Comparison of ENCODE assay signal across 7 cellular contexts in the genomic region with DNA sequence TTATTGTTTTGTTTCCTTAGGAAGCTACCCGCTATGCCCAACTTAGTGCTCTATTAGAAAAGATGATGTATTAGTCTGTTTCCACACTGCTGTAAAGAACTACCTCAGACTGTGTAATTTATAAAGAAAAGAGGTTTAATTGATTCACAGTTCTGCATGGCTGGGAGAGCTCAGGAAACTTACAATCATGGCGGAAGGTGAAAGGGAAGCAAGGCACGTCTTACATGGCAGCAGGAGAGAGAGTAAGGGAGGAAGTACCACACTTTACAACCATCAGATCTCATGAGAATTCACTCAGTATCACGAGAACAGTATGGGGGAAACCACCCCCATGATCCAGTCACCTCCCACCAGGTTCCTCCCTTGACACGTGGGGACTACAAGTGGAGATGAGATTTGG.
DNase-seq lines count a peak whose midpoint lies in the region; ATAC-seq, FAIRE-seq and TF ChIP-seq lines count a peak whose summit lies in the region.
"Not testable (repeated sequence)": the region's sequence is repeated elsewhere in the genome, so short reads cannot be mapped to it uniquely, and the experiment has no call there.

No MANE protein-coding gene starts in this region.

- CTCF ChIA-PET in CD8-positive, alpha-beta memory T cell (lab: Charles Lee), result interaction anchor here (0.8 to 1.2 kb wide), 3 partner anchors 8 to 22 kb away, joined by 3 read pairs; no protein-coding TSS in a partner anchor
- CTCF ChIA-PET in activated B cell treated with CpG ODN at 0.5 μM for 24 hours (lab: Charles Lee), result not testable (repeated sequence)
- CTCF ChIA-PET in GM12878 (lab: Yijun Ruan, JAX), result interaction anchor here (2.0 kb wide), 1 partner anchor 12 kb away, joined by 5 read pairs; no protein-coding TSS in a partner anchor

- not testable (repeated sequence) for TF ChIP-seq CTCF in activated B cell treated with CpG ODN at 0.5 μM for 24 hours (IDR thresholded peaks at IDR 0.05); GM12878 (IDR thresholded peaks at IDR 0.05 in 2 of 3, conservative IDR thresholded peaks at IDR 0.05 in 1 of 3; ENCODE audit: control insufficient read depth in 2 of 3, extremely low read depth in 1 of 3, insufficient read depth in 1 of 3, low read depth in 3 of 3, low read length in 3 of 3); endodermal cell (conservative IDR thresholded peaks at IDR 0.05)

- peaks cover 81 to 98% (median 96%) of the 10 kb centered on the region in 3 donors for H3K4me1 Mint-ChIP-seq in CD8-positive, alpha-beta memory T cell
- H3K4me1 Mint-ChIP-seq in activated B cell treated with CpG ODN at 0.5 μM for 24 hours (peaks cover 64% of the 10 kb centered on the region), endodermal cell (peaks cover 56% of the 10 kb centered on the region), memory B cell (peaks cover 50% of the 10 kb centered on the region)
- H3K4me1 Mint-ChIP-seq in natural killer cell treated with Interleukin-12 subunit alpha and Interleukin-12 subunit beta and Interleukin-15 and Interleukin-18, amount 100 ng/mL, for 72 hours (ENCODE audit: low read depth in 2 of 2), result peaks cover 86 to 92% of the 10 kb centered on the region in 2 donors
- peaks cover 81% of the 10 kb centered on the region for H3K4me1 Mint-ChIP-seq in stimulated activated memory B cell treated with anti-CD40 and anti-IgM and Interleukin-4, amounts not matched to agents 10 μg/mL and 1 μg/mL and 100 μg/mL, for 72 hours

- H3K27me3 Mint-ChIP-seq in CD8-positive, alpha-beta memory T cell; activated B cell treated with CpG ODN at 0.5 μM for 24 hours; endodermal cell (ENCODE audit: insufficient read depth); memory B cell; natural killer cell treated with Interleukin-12 subunit alpha and Interleukin-12 subunit beta and Interleukin-15 and Interleukin-18, amount 100 ng/mL, for 72 hours; stimulated activated memory B cell treated with anti-CD40 and anti-IgM and Interleukin-4, amounts not matched to agents 10 μg/mL and 1 μg/mL and 100 μg/mL, for 72 hours: not testable (repeated sequence)

- ATAC-seq in activated B cell treated with CpG ODN at 0.5 μM for 24 hours (ENCODE audit: low read depth); GM12878; memory B cell (ENCODE audit: low read depth); natural killer cell treated with Interleukin-12 subunit alpha and Interleukin-12 subunit beta and Interleukin-15 and Interleukin-18, amount 100 ng/mL, for 72 hours; stimulated activated memory B cell treated with anti-CD40 and anti-IgM and Interleukin-4, amounts not matched to agents 10 μg/mL and 1 μg/mL and 100 μg/mL, for 72 hours: not testable (repeated sequence)

- not testable (repeated sequence) for BruUV-seq in GM12878 (replicated peaks; lab: Mats Ljungman, UMichigan)

- H3K9me3 Mint-ChIP-seq in CD8-positive, alpha-beta memory T cell; activated B cell treated with CpG ODN at 0.5 μM for 24 hours; endodermal cell; memory B cell; natural killer cell treated with Interleukin-12 subunit alpha and Interleukin-12 subunit beta and Interleukin-15 and Interleukin-18, amount 100 ng/mL, for 72 hours: not testable (repeated sequence)
- H3K9me3 Mint-ChIP-seq in stimulated activated memory B cell treated with anti-CD40 and anti-IgM and Interleukin-4, amounts not matched to agents 10 μg/mL and 1 μg/mL and 100 μg/mL, for 72 hours, result peaks cover 14% of the 10 kb centered on the region

- H3K27ac Mint-ChIP-seq in CD8-positive, alpha-beta memory T cell, result peak overlapping the region in 5 of 8 donors; percentile 17 to 82 (median 47)
- H3K27ac Mint-ChIP-seq in activated B cell treated with CpG ODN at 0.5 μM for 24 hours, result peak overlapping the region; percentile 18
- peak overlapping the region; percentile 41 for H3K27ac Mint-ChIP-seq in endodermal cell
- peak overlapping the region; percentile 51 for H3K27ac Mint-ChIP-seq in memory B cell
- peak overlapping the region; percentile 21 to 79 for H3K27ac Mint-ChIP-seq in natural killer cell treated with Interleukin-12 subunit alpha and Interleukin-12 subunit beta and Interleukin-15 and Interleukin-18, amount 100 ng/mL, for 72 hours
- peak overlapping the region; percentile 71 for H3K27ac Mint-ChIP-seq in stimulated activated memory B cell treated with anti-CD40 and anti-IgM and Interleukin-4, amounts not matched to agents 10 μg/mL and 1 μg/mL and 100 μg/mL, for 72 hours

- in situ Hi-C loops in GM12878 (cut with MboI), result not testable (repeated sequence)

- not testable (repeated sequence) for H4K20me1 ChIP-seq in GM12878 (ENCODE audit: control insufficient read depth, insufficient read depth)

- not testable (repeated sequence) for H3K9ac ChIP-seq in GM12878 (ENCODE audit: control insufficient read depth, insufficient read depth, low read length); endodermal cell (ENCODE audit: extremely low read depth, low read length, poor library complexity, severe bottlenecking)

- H3K4me3 ChIP-seq in CD8-positive, alpha-beta memory T cell (ENCODE audit: low read length); GM12878; endodermal cell (ENCODE audit: low read length): not testable (repeated sequence)

- H3K27me3 ChIP-seq in CD8-positive, alpha-beta memory T cell (ENCODE audit: insufficient read depth, low read length, poor library complexity, severe bottlenecking); GM12878 (replicated peaks in 1 of 2; ENCODE audit: control insufficient read depth in 2 of 2, insufficient read depth in 2 of 2, low read length in 1 of 2); endodermal cell (ENCODE audit: control insufficient read depth, insufficient read depth, low read length, poor library complexity, severe bottlenecking): not testable (repeated sequence)

- DNase-seq in CD8-positive, alpha-beta memory T cell; activated B cell treated with CpG ODN at 0.5 μM for 24 hours; GM12878 (ENCODE audit: low read depth, low spot score); endodermal cell; memory B cell (ENCODE audit: low spot score in 2 of 2); natural killer cell treated with Interleukin-12 subunit alpha and Interleukin-12 subunit beta and Interleukin-15 and Interleukin-18, amount 100 ng/mL, for 72 hours (ENCODE audit: low spot score): not testable (repeated sequence)

- not testable (repeated sequence) for H3K36me3 ChIP-seq in CD8-positive, alpha-beta memory T cell (ENCODE audit: insufficient read depth, low read length); GM12878 (ENCODE audit: control insufficient read depth in 2 of 2, insufficient read depth in 2 of 2, low read length in 1 of 2); endodermal cell (ENCODE audit: control insufficient read depth, insufficient read depth, low read length)

- not testable (repeated sequence) for TF ChIP-seq EP300 in GM12878 (IDR thresholded peaks at IDR 0.05; ENCODE audit: borderline replicate concordance in 1 of 2, control insufficient read depth in 1 of 2, low read depth in 2 of 2, low read length in 2 of 2)

- TF ChIP-seq RAD21 in GM12878 (IDR thresholded peaks at IDR 0.05; ENCODE audit: insufficient read depth, low read depth, low read length), result not testable (repeated sequence)

- 63% methylated on average over 5 of the region's 5 CpGs for WGBS in GM12878 (ENCODE audit: insufficient coverage, insufficient replicate concordance, low lambda C conversion rate, missing lambda C conversion rate)
- 98% methylated on average over 5 of the region's 5 CpGs; no CpG with 5 or more reads in 1 of the 2 experiments for WGBS in endodermal cell (ENCODE audit: insufficient coverage in 1 of 2, insufficient read length in 1 of 2), 2 experiments

- peaks cover 19% of the 10 kb centered on the region for H3K4me1 ChIP-seq in CD8-positive, alpha-beta memory T cell (ENCODE audit: insufficient read depth, low read length)
- H3K4me1 ChIP-seq in GM12878 (ENCODE audit: control insufficient read depth, insufficient read depth, low read length) (peaks cover 21% of the 10 kb centered on the region), endodermal cell (ENCODE audit: control insufficient read depth, insufficient read depth, low read length) (peaks cover 25% of the 10 kb centered on the region)

- H3K4me2 ChIP-seq in GM12878 (ENCODE audit: control insufficient read depth, insufficient read depth), result not testable (repeated sequence)

- RAD21 ChIA-PET in GM12878 (lab: Charles Lee; ENCODE audit: unreplicated experiment), result interaction anchor here (2.9 kb wide), 1 partner anchor 9 kb away, joined by 6 read pairs; no protein-coding TSS in a partner anchor

- H3K27ac ChIP-seq in CD8-positive, alpha-beta memory T cell (ENCODE audit: low read depth, low read length); GM12878 (ENCODE audit: control insufficient read depth, insufficient read depth); endodermal cell (ENCODE audit: low read depth, low read length): not testable (repeated sequence)

- SMC1A ChIA-PET in GM12878 (lab: Charles Lee; ENCODE audit: uncharacterized antibody, unreplicated experiment), result interaction anchor here (0.8 to 1.6 kb wide), 7 partner anchors 11 to 69 kb away, joined by 3 to 5 read pairs (median 3); no protein-coding TSS in a partner anchor

- intact Hi-C loops in activated B cell treated with CpG ODN at 0.5 μM for 24 hours (cut with micrococcal nuclease), result loop anchor here (10.0 kb wide), 1 partner anchor 143 kb away; no protein-coding TSS in a partner anchor
- intact Hi-C loops in GM12878 (cut with micrococcal nuclease; ENCODE audit: unreplicated experiment), result not testable (repeated sequence)

- H2AFZ ChIP-seq in GM12878 (ENCODE audit: control insufficient read depth, low read depth, low read length), result not testable (repeated sequence)

- TF ChIP-seq POLR2A in GM12878 (IDR thresholded peaks at IDR 0.05; ENCODE audit: low read depth, low read length), result not testable (repeated sequence)

- peaks cover 11 to 13% (median 12%) of the 10 kb centered on the region in 3 donors for H3K36me3 Mint-ChIP-seq in CD8-positive, alpha-beta memory T cell
- H3K36me3 Mint-ChIP-seq in activated B cell treated with CpG ODN at 0.5 μM for 24 hours (ENCODE audit: low read depth) (peaks cover 24% of the 10 kb centered on the region), memory B cell (peaks cover 22% of the 10 kb centered on the region)
- not testable (repeated sequence) for H3K36me3 Mint-ChIP-seq in endodermal cell (ENCODE audit: low read depth)
- H3K36me3 Mint-ChIP-seq in natural killer cell treated with Interleukin-12 subunit alpha and Interleukin-12 subunit beta and Interleukin-15 and Interleukin-18, amount 100 ng/mL, for 72 hours, result peaks cover 24% of the 10 kb centered on the region
- H3K36me3 Mint-ChIP-seq in stimulated activated memory B cell treated with anti-CD40 and anti-IgM and Interleukin-4, amounts not matched to agents 10 μg/mL and 1 μg/mL and 100 μg/mL, for 72 hours, result peaks cover 79% of the 10 kb centered on the region

- not testable (repeated sequence) for H3K4me3 Mint-ChIP-seq in CD8-positive, alpha-beta memory T cell; activated B cell treated with CpG ODN at 0.5 μM for 24 hours; endodermal cell; memory B cell; stimulated activated memory B cell treated with anti-CD40 and anti-IgM and Interleukin-4, amounts not matched to agents 10 μg/mL and 1 μg/mL and 100 μg/mL, for 72 hours
- peak overlapping the region; percentile 3 for H3K4me3 Mint-ChIP-seq in natural killer cell treated with Interleukin-12 subunit alpha and Interleukin-12 subunit beta and Interleukin-15 and Interleukin-18, amount 100 ng/mL, for 72 hours

- H3K79me2 ChIP-seq in GM12878 (ENCODE audit: control insufficient read depth, insufficient read depth, low read length), result peaks cover 42% of the 10 kb centered on the region

- POLR2A ChIA-PET in CD8-positive, alpha-beta memory T cell (lab: Charles Lee); GM12878 (lab: Charles Lee): not testable (repeated sequence)
- POLR2A ChIA-PET in activated B cell treated with CpG ODN at 0.5 μM for 24 hours (lab: Charles Lee), result interaction anchor here (1.1 kb wide), 1 partner anchor 17 kb away, joined by 3 read pairs; no protein-coding TSS in a partner anchor

- not testable (repeated sequence) for H3K9me3 ChIP-seq in CD8-positive, alpha-beta memory T cell (ENCODE audit: low read length); endodermal cell (ENCODE audit: control insufficient read depth, low read length)
- peaks cover 12% of the 10 kb centered on the region for H3K9me3 ChIP-seq in GM12878 (replicated peaks; ENCODE audit: control insufficient read depth, insufficient read depth, low read length)

- not testable (repeated sequence) for FAIRE-seq in GM12878 (lab: Jason Lieb, UNC)

Comparison
In these comparisons a context has a peak if more than half of its experiments do, and no peak if none do; other contexts are left out.
1. H3K27ac Mint-ChIP-seq: peak in every context shown above with its lines; median percentile 71 in stimulated activated memory B cell treated with anti-CD40 and anti-IgM and Interleukin-4, amounts not matched to agents 10 μg/mL and 1 μg/mL and 100 μg/mL, for 72 hours; 51 in memory B cell; 50 in natural killer cell treated with Interleukin-12 subunit alpha and Interleukin-12 subunit beta and Interleukin-15 and Interleukin-18, amount 100 ng/mL, for 72 hours; 47 in CD8-positive, alpha-beta memory T cell; 41 in endodermal cell; 18 in activated B cell treated with CpG ODN at 0.5 μM for 24 hours.